Comparison of ENCODE assay signal across 24 cellular contexts in the genomic region with DNA sequence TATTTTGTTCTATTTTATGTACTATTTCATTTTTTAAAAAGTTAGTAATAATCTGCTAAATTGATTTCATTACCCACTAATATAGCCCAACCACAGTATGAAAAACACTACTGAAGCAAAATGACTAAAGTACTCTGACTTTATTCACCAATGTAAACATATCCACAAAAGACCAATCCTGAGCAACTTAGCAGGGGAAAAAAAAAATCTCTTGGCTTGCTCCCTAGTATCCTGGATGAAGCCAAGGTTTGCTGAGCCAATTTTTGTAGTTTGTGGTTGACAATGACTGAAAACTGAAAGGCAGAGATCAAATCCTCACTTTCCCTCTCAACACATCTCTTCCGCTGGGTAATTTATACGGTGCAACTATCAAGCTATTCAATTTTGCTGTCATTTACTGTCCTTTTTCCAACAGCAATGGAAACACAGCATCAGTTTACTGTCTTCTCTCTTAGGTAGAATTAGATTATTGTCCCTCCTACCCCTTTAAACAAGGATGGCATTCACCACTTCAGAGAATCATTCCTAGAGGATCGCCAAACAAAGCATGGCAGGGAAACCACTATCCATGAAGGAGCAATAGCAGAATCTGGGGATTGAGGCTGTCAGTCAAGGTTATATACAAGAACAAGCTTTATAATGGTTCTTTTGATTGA.
DNase-seq lines count a peak whose midpoint lies in the region; ATAC-seq and TF ChIP-seq lines count a peak whose summit lies in the region.
"Had no signal": no experiment of that assay in that cellular context is flagged by ENCODE, and none has a peak within 500 bp of the region (broad histone marks: within the 10 kb centered on the region; RNA-seq: fewer than 3 reads in every experiment).

No MANE protein-coding gene starts in this region.

- H3K27ac ChIP-seq in uterus: no peak overlapping the region
- H3K27ac ChIP-seq: neural progenitor cell, psoas muscle, RWPE1, skin epidermis, tibial nerve had no signal

- no peak overlapping the region for H3K4me3 ChIP-seq in uterus
- H3K4me3 ChIP-seq: neural progenitor cell, psoas muscle, skin epidermis, tibial nerve had no signal

- H3K27me3 ChIP-seq in uterus: no peaks in the 10 kb centered on the region
- H3K27me3 ChIP-seq: neural progenitor cell, tibial nerve had no signal

- ATAC-seq in GM18867 (IDR thresholded peaks at IDR 0.05; ENCODE audit: unreplicated experiment): no peak
- ATAC-seq: left cardiac atrium; psoas muscle; stimulated activated naive B cell treated with anti-CD40 and anti-IgM and Interleukin-4, amounts not matched to agents 10 μg/mL and 1 μg/mL and 100 μg/mL, for 72 hours had no signal

- TF ChIP-seq CTCF in uterus (IDR thresholded peaks at IDR 0.05): no peak

- peaks cover 0 to 5% of the 10 kb centered on the region in 2 donors for H3K4me1 ChIP-seq in uterus
- H3K4me1 ChIP-seq: neural progenitor cell had no signal

- no peaks in the 10 kb centered on the region for H3K36me3 ChIP-seq in uterus
- H3K36me3 ChIP-seq: neural progenitor cell, tibial nerve had no signal

- no peaks in the 10 kb centered on the region for H3K9me3 ChIP-seq in uterus
- H3K9me3 ChIP-seq: psoas muscle, tibial nerve had no signal

- TF ChIP-seq POLR2A in uterus (IDR thresholded peaks at IDR 0.05): no peak

- DNase-seq in ELR (ENCODE audit: low read depth): peak; percentile 26
- DNase-seq in NCI-H446 (lab: John Stamatoyannopoulos, UW): peak; percentile 18 to 52
- DNase-seq in fibroblast of gingiva (ENCODE audit: low read depth): peak; percentile 34
- peak; percentile 39 for DNase-seq in medulla oblongata (ENCODE audit: extremely low spot score)
- DNase-seq in uterus: no peak
- no peak for DNase-seq in HPDE6-E6E7 (ENCODE audit: extremely low spot score)
- no peak for DNase-seq in activated CD4-positive, alpha-beta T cell treated with anti-CD3 and anti-CD28 coated beads, Interleukin-2, amount 50 U/mL, for 4 hours
- DNase-seq: activated CD4-positive, CD25-positive, alpha-beta regulatory T cell treated with anti-CD3 and anti-CD28 coated beads, Interleukin-2, amount 50 U/mL, for 72 hours; CD4-positive, alpha-beta T cell; DMS153; Kasumi-1; left cardiac atrium; NCI-H1092 treated with DMSO at 0.1 percent for 48 hours; NCI-H2081; NCI-H510A treated with DMSO at 0.1 percent for 48 hours; psoas muscle; stimulated activated CD4-positive, alpha-beta T cell treated with anti-CD3 and anti-CD28 coated beads, Interleukin-2, amount 100 ng/mL, for 24 hours; stimulated activated naive B cell treated with anti-CD40 and anti-IgM and Interleukin-4, amounts not matched to agents 10 μg/mL and 1 μg/mL and 100 μg/mL, for 72 hours; SW 1271 had no signal

- intact Hi-C loops in uterus (cut with DNase I; ENCODE audit: low total_unique reads): no loop called here

Comparison
In these comparisons a context has a peak if more than half of its experiments do, and no peak if none do; other contexts are left out.
1. DNase-seq: peak in ELR (single experiment), NCI-H446 (2 of 2), fibroblast of gingiva (single experiment) and medulla oblongata (single experiment); none in uterus (0 of 2), HPDE6-E6E7 (single experiment) and activated CD4-positive, alpha-beta T cell treated with anti-CD3 and anti-CD28 coated beads, Interleukin-2, amount 50 U/mL, for 4 hours (0 of 2).